In the genomic region with DNA sequence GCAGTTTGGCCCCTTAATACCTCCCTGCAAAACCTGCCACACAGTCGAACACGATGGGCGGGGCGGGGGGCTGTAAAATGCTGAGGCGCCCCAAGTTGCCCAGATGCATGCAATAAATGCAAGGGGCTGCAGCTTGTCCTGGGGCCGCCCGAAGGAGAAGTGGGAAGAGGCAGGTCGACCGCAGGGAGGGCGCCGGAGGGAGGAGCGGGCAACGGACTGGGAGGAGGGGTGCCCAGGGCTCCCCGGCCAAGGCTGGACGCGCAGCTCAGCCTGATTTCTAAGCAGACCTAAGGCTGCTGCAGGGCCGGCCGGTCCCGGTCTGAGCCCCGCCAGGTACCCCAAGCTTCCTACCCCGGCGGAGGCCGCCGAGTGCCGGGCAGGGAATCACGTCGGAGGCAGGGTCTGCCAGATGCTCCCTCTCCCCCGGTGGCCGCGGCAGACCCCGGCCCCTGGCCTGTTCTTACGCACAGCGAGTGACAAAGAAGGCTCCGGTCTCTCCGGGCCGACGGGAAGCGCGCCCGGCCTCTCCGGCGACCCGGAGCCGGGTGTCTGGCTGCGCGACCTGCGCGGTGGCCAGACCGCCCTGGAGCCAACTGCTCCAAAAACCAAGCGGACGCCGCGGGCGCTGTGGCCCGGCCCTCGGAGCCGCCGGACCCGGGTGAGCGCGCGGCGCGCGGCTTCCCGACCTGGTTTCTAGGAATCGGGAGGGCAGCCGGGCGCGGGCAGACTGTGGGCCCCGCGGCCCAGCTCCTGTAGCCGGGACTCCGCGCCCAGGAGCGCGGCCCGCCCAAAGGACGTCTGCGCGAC, we compare ENCODE assay signal across 8 cellular contexts. TPM values are rescaled to one million over a fixed set of nuclear protein-coding genes. Genes with fewer than 3 reads are reported as not detected.
DNase-seq lines count a peak whose midpoint lies in the region; ATAC-seq and TF ChIP-seq lines count a peak whose summit lies in the region.

No MANE protein-coding gene starts in this region.

- DNase-seq in IMR-90 (no peak), endothelial cell (ENCODE audit: low spot score) (no peak), neural progenitor cell (ENCODE audit: low spot score) (peak; percentile 70), OCI-M2 (lab: John Stamatoyannopoulos, UW; ENCODE audit: unreplicated experiment) (no peak), NCI-H2029 (lab: John Stamatoyannopoulos, UW) (no peak), foreskin melanocyte (no peak), GM03348 (ENCODE audit: low spot score) (no peak)

- H3K27me3 ChIP-seq in BLaER1 = peaks cover 100% of the 10 kb centered on the region
- peaks cover 74% of the 10 kb centered on the region for H3K27me3 ChIP-seq in IMR-90 (ENCODE audit: control insufficient read depth, insufficient read depth, low read length)
- H3K27me3 ChIP-seq in neural progenitor cell = peaks cover 98% of the 10 kb centered on the region

- peaks cover 25% of the 10 kb centered on the region for H3K27me3 Mint-ChIP-seq in endothelial cell (ENCODE audit: unreplicated experiment)
- H3K27me3 Mint-ChIP-seq in neural progenitor cell (ENCODE audit: insufficient read depth, low read depth) = peaks cover 70% of the 10 kb centered on the region

- 8% methylated on average over 27 of the region's 81 CpGs; no CpG with 5 or more reads in 1 of the 2 experiments for WGBS in IMR-90 (ENCODE audit: extremely low coverage in 2 of 2, insufficient read length in 1 of 2), 2 experiments

- no peak overlapping the region for H3K27ac Mint-ChIP-seq in endothelial cell (ENCODE audit: unreplicated experiment)
- H3K27ac Mint-ChIP-seq in neural progenitor cell = no peak overlapping the region

- TF ChIP-seq RAD21 in IMR-90 (IDR thresholded peaks at IDR 0.05; ENCODE audit: low read length) = no peak

- no peak overlapping the region for H2AK9ac ChIP-seq in IMR-90 (replicated peaks; ENCODE audit: low read depth, low read length, poor library complexity)

- intact Hi-C loops in IMR-90 (cut with micrococcal nuclease) = loop anchor here (5.0 kb wide), 1 partner anchor 498 kb away; the partner anchor contains the start of gene MGMT

- no peak overlapping the region for H4K91ac ChIP-seq in IMR-90 (ENCODE audit: insufficient read depth, low read depth, low read length)

- no peaks in the 10 kb centered on the region for H3K79me2 ChIP-seq in neural progenitor cell (ENCODE audit: low read depth)

- TF ChIP-seq CTCF in IMR-90 (conservative IDR thresholded peaks at IDR 0.05; ENCODE audit: low read depth, low read length) (no peak), endothelial cell (IDR thresholded peaks at IDR 0.05; ENCODE audit: unreplicated experiment) (no peak), neural progenitor cell (IDR thresholded peaks at IDR 0.05) (no peak)

- H4K8ac ChIP-seq in IMR-90 (ENCODE audit: low read depth in 2 of 2, low read length in 2 of 2) = no peak overlapping the region

- H3K4ac ChIP-seq in IMR-90 (ENCODE audit: low read depth, low read length) = no peak overlapping the region

- ATAC-seq in IMR-90 (ENCODE audit: low read depth) = no peak

- no peak for TF ChIP-seq POLR2A in IMR-90 (IDR thresholded peaks at IDR 0.05; ENCODE audit: low read depth, low read length)

- no peak overlapping the region for H3K23ac ChIP-seq in IMR-90 (ENCODE audit: low read depth, low read length)

- H2AFZ ChIP-seq in IMR-90 (replicated peaks; ENCODE audit: low read length, poor library complexity) (peak overlapping the region; percentile 80), neural progenitor cell (replicated peaks) (no peak overlapping the region)

- no peak overlapping the region for H2BK5ac ChIP-seq in IMR-90 (ENCODE audit: low read depth, low read length, poor library complexity, severe bottlenecking)

- POLR2A ChIA-PET in IMR-90 (lab: Charles Lee; ENCODE audit: unreplicated experiment) = no interaction called here

- H3K4me2 ChIP-seq in BLaER1 (peak overlapping the region; percentile 97), IMR-90 (ENCODE audit: low read depth, low read length) (peak overlapping the region; percentile 62), neural progenitor cell (peak overlapping the region; percentile 76)

- H3K9me3 ChIP-seq in BLaER1 = peaks cover 11% of the 10 kb centered on the region; the same call in 1 of the 2 replicates
- H3K9me3 ChIP-seq in IMR-90 (ENCODE audit: control insufficient read depth, insufficient read depth, low read length) = no peaks in the 10 kb centered on the region
- H3K9me3 ChIP-seq in neural progenitor cell (ENCODE audit: low read depth) = no peaks in the 10 kb centered on the region

- peaks cover 50% of the 10 kb centered on the region for H3F3A ChIP-seq in neural progenitor cell (ENCODE audit: low read depth)

- no peaks in the 10 kb centered on the region for H3K79me1 ChIP-seq in IMR-90 (ENCODE audit: low read depth in 1 of 2, low read length in 2 of 2)

- in situ Hi-C loops in IMR-90 (cut with MboI; ENCODE audit: low sequenced_read_pairs) = no loop called here

- H4K20me1 ChIP-seq in BLaER1 (peaks cover 100% of the 10 kb centered on the region), IMR-90 (ENCODE audit: insufficient read depth, low read length) (no peaks in the 10 kb centered on the region), neural progenitor cell (ENCODE audit: low read depth) (peaks cover 88% of the 10 kb centered on the region)

- H3K36me3 ChIP-seq in BLaER1 (no peaks in the 10 kb centered on the region), IMR-90 (ENCODE audit: control insufficient read depth, insufficient read depth, low read length) (no peaks in the 10 kb centered on the region), neural progenitor cell (no peaks in the 10 kb centered on the region)

- H2BK15ac ChIP-seq in IMR-90 (ENCODE audit: low read depth, low read length) = no peak overlapping the region

- CTCF ChIA-PET in IMR-90 (lab: Yijun Ruan, JAX) = no interaction called here

- H3K9me1 ChIP-seq in IMR-90 (ENCODE audit: insufficient read depth, low read length) = no peaks in the 10 kb centered on the region

- H3K4me1 Mint-ChIP-seq in endothelial cell (ENCODE audit: unreplicated experiment) (peaks cover 26% of the 10 kb centered on the region), neural progenitor cell (peaks cover 36% of the 10 kb centered on the region)

- H3K14ac ChIP-seq in IMR-90 (replicated peaks; ENCODE audit: low read depth, low read length) = no peak overlapping the region

- no peak overlapping the region for H2BK120ac ChIP-seq in IMR-90 (ENCODE audit: low read depth, low read length)

- H3K4me1 ChIP-seq in BLaER1 (peaks cover 43% of the 10 kb centered on the region), IMR-90 (ENCODE audit: control insufficient read depth, insufficient read depth, low read length) (no peaks in the 10 kb centered on the region), neural progenitor cell (peaks cover 34% of the 10 kb centered on the region)

- no peak overlapping the region for H3K27ac ChIP-seq in BLaER1
- no peak overlapping the region for H3K27ac ChIP-seq in IMR-90 (ENCODE audit: insufficient read depth, low read length)
- H3K27ac ChIP-seq in neural progenitor cell = no peak overlapping the region

- H3K4me3 Mint-ChIP-seq in endothelial cell (ENCODE audit: unreplicated experiment) (peak overlapping the region; percentile 69), neural progenitor cell (peak overlapping the region; percentile 80)

- H2AK5ac ChIP-seq in IMR-90 (ENCODE audit: low read depth, low read length) = no peak overlapping the region

- H3K56ac ChIP-seq in IMR-90 (ENCODE audit: extremely low read depth, insufficient read depth, low read length) = no peak overlapping the region

- H3K9ac ChIP-seq in BLaER1 = no peak overlapping the region
- H3K9ac ChIP-seq in IMR-90 (ENCODE audit: low read depth, low read length) = no peak overlapping the region
- no peak overlapping the region for H3K9ac ChIP-seq in neural progenitor cell

- H4K5ac ChIP-seq in IMR-90 (ENCODE audit: low read depth, low read length) = no peak overlapping the region

- H3K4me3 ChIP-seq in BLaER1 (peak overlapping the region; percentile 67), IMR-90 (ENCODE audit: insufficient read depth, low read depth, low read length) (peak overlapping the region; percentile 23; the same call in 1 of the 2 replicates), neural progenitor cell (peak overlapping the region; percentile 34)

- H3K36me3 Mint-ChIP-seq in endothelial cell (ENCODE audit: low read depth, unreplicated experiment) (peaks cover 4% of the 10 kb centered on the region), neural progenitor cell (no peaks in the 10 kb centered on the region)

- dilution Hi-C loops in IMR-90 (cut with HindIII; ENCODE audit: low sequenced_read_pairs, unreplicated experiment) = no loop called here

- no peak overlapping the region for H2BK20ac ChIP-seq in IMR-90 (ENCODE audit: low read depth, low read length)

- no peak overlapping the region for H3K18ac ChIP-seq in IMR-90 (ENCODE audit: low read depth, low read length)

- BruUV-seq in IMR-90 (replicated peaks; lab: Mats Ljungman, UMichigan) = no TSS peak

- H3K9me3 Mint-ChIP-seq in endothelial cell (ENCODE audit: unreplicated experiment) (no peaks in the 10 kb centered on the region), neural progenitor cell (no peaks in the 10 kb centered on the region)

TF ChIP-seq in IMR-90, 13 proteins besides CTCF, POLR2A, EP300 and RAD21:
- TF ChIP-seq, protein P1, sequence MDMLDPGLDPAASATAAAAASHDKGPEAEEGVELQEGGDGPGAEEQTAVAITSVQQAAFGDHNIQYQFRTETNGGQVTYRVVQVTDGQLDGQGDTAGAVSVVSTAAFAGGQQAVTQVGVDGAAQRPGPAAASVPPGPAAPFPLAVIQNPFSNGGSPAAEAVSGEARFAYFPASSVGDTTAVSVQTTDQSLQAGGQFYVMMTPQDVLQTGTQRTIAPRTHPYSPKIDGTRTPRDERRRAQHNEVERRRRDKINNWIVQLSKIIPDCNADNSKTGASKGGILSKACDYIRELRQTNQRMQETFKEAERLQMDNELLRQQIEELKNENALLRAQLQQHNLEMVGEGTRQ (IDR thresholded peaks at IDR 0.05; ENCODE audit: low read depth, low read length) = no peak
- TF ChIP-seq CHD1 (IDR thresholded peaks at IDR 0.05; ENCODE audit: low read depth, low read length) (no peak), MAFK (IDR thresholded peaks at IDR 0.05; ENCODE audit: low read depth, low read length) (no peak), RFX5 (IDR thresholded peaks at IDR 0.05; ENCODE audit: low read depth, low read length) (no peak)

RNA-seq across cellular contexts. Expression of gene EBF3, which starts 0.7 kb away (rescaled TPM):
- total RNA-seq in IMR-90 (2012; rRNA removed) = 0.36 and 0.56 TPM in 2 replicates
- polyA plus RNA-seq in IMR-90 (2012; rRNA removed) = 0.60 and 0.70 TPM in 2 replicates
- 0.36 and 0.68 TPM in 2 replicates for polyA plus RNA-seq in IMR-90 (2012; cell fraction: cytosol; rRNA removed)
- 0.94 and 1.00 TPM in 2 replicates for polyA plus RNA-seq in IMR-90 (2012; cell fraction: nucleus; rRNA removed; ENCODE audit: low replicate concordance)
- 1.3 TPM for total RNA-seq in endothelial cell (ENCODE audit: unreplicated experiment)
- total RNA-seq in neural progenitor cell (ENCODE audit: low replicate concordance) = 0.15 and 0.40 TPM in 2 replicates
